19 cellular contexts compared by ENCODE assay signal in genomic region chr18:7677001-7677400, GRCh38.
DNase-seq lines count a peak whose midpoint lies in the region; ATAC-seq and TF ChIP-seq lines count a peak whose summit lies in the region.
"Had no signal": no experiment of that assay in that cellular context is flagged by ENCODE, and none has a peak within 500 bp of the region (broad histone marks: within the 10 kb centered on the region; RNA-seq: fewer than 3 reads in every experiment).

No MANE protein-coding gene starts in this region.

- BruUV-seq in Caco-2 (replicated peaks; lab: Mats Ljungman, UMichigan): no TSS peak

- DNase-seq in Caco-2 (no peak), SK-N-MC (ENCODE audit: low read depth, low spot score) (no peak), endothelial cell (ENCODE audit: low spot score) (no peak), psoas muscle (no peak), T-helper 17 cell (no peak), WERI-Rb-1 (no peak)
- DNase-seq: CD4-positive, CD25-positive, alpha-beta regulatory T cell; COR-L47; GDM1; Karpas-422; MG63; NCI-H1048; NCI-H1436; NCI-H1930; NCI-H526; SJCRH30 had no signal

- no peaks in the 10 kb centered on the region for H3K36me3 ChIP-seq in Caco-2 (ENCODE audit: control insufficient read depth, insufficient read depth, low read length)
- no peaks in the 10 kb centered on the region for H3K36me3 ChIP-seq in SK-N-MC (ENCODE audit: insufficient read depth, low read length)
- H3K36me3 ChIP-seq in psoas muscle (ENCODE audit: insufficient read depth in 1 of 2, low read depth in 1 of 2): no peaks in the 10 kb centered on the region
- H3K36me3 ChIP-seq in WERI-Rb-1: no peaks in the 10 kb centered on the region
- H3K36me3 ChIP-seq: HAP-1, MG63, SJCRH30 had no signal

- POLR2A ChIA-PET in Caco-2 (lab: Charles Lee): no interaction called here

- ATAC-seq in psoas muscle: peak in 3 of 4 donors; percentile 3 to 19 (median 11)
- ATAC-seq in T-helper 17 cell: no peak
- ATAC-seq in GM19035 (IDR thresholded peaks at IDR 0.05; ENCODE audit: unreplicated experiment): no peak

- CTCF ChIA-PET in Caco-2 (lab: Charles Lee): no interaction called here

- H3K9me3 ChIP-seq in Caco-2: no peaks in the 10 kb centered on the region
- H3K9me3 ChIP-seq in SK-N-MC (ENCODE audit: low read depth, low read length): no peaks in the 10 kb centered on the region
- H3K9me3 ChIP-seq in psoas muscle: no peaks in the 10 kb centered on the region
- no peaks in the 10 kb centered on the region for H3K9me3 ChIP-seq in T-helper 17 cell (ENCODE audit: control insufficient read depth, low read length, poor library complexity, severe bottlenecking)
- H3K9me3 ChIP-seq in WERI-Rb-1 (ENCODE audit: severe bottlenecking): no peaks in the 10 kb centered on the region
- H3K9me3 ChIP-seq: MG63, SJCRH30 had no signal

- TF ChIP-seq CTCF in Caco-2 (IDR thresholded peaks at IDR 0.05; ENCODE audit: insufficient read depth in 1 of 2, low read depth in 1 of 2, low read length in 1 of 2, severe bottlenecking in 1 of 2, unreplicated experiment in 1 of 2): no peak
- no peak for TF ChIP-seq CTCF in endothelial cell (IDR thresholded peaks at IDR 0.05; ENCODE audit: unreplicated experiment)
- TF ChIP-seq CTCF in psoas muscle (IDR thresholded peaks at IDR 0.05): no peak
- no peak for TF ChIP-seq CTCF in WERI-Rb-1 (IDR thresholded peaks at IDR 0.05; ENCODE audit: low read depth, low read length)

- intact Hi-C loops in Caco-2 (cut with micrococcal nuclease; ENCODE audit: unreplicated experiment) (no loop called here), psoas muscle (cut with DNase I) (no loop called here)

- peaks cover 9% of the 10 kb centered on the region for H3K4me1 Mint-ChIP-seq in Caco-2 (ENCODE audit: low read depth, unreplicated experiment)
- H3K4me1 Mint-ChIP-seq in endothelial cell (ENCODE audit: unreplicated experiment): peaks cover 42% of the 10 kb centered on the region
- H3K4me1 Mint-ChIP-seq in T-helper 17 cell: no peaks in the 10 kb centered on the region
- H3K4me1 Mint-ChIP-seq: B cell; CD4-positive, CD25-positive, alpha-beta regulatory T cell had no signal

- H3K4me1 ChIP-seq in Caco-2: 0 out of 2 replicates have a peak, but pooled peaks cover 9% of the 10 kb centered on the region
- H3K4me1 ChIP-seq in psoas muscle: peaks cover 60% of the 10 kb centered on the region
- H3K4me1 ChIP-seq: HAP-1, SJCRH30 had no signal

- no peaks in the 10 kb centered on the region for H3K27me3 ChIP-seq in Caco-2 (replicated peaks; ENCODE audit: control insufficient read depth, insufficient read depth, low read length)
- H3K27me3 ChIP-seq in psoas muscle (ENCODE audit: insufficient read depth in 3 of 3, low read length in 2 of 3): no peaks in the 10 kb centered on the region
- no peaks in the 10 kb centered on the region for H3K27me3 ChIP-seq in WERI-Rb-1 (ENCODE audit: insufficient read depth, low read depth, severe bottlenecking)
- H3K27me3 ChIP-seq: MG63, SJCRH30 had no signal

- H3K4me3 Mint-ChIP-seq in Caco-2 (ENCODE audit: unreplicated experiment) (no peak overlapping the region), endothelial cell (ENCODE audit: unreplicated experiment) (no peak overlapping the region), T-helper 17 cell (no peak overlapping the region)
- H3K4me3 Mint-ChIP-seq: B cell; CD4-positive, CD25-positive, alpha-beta regulatory T cell had no signal

- H3K27me3 Mint-ChIP-seq in Caco-2 (ENCODE audit: insufficient read depth, unreplicated experiment) (no peaks in the 10 kb centered on the region), endothelial cell (ENCODE audit: unreplicated experiment) (peaks cover 4% of the 10 kb centered on the region), T-helper 17 cell (no peaks in the 10 kb centered on the region)
- H3K27me3 Mint-ChIP-seq: B cell; CD4-positive, CD25-positive, alpha-beta regulatory T cell had no signal

- H3K4me3 ChIP-seq in Caco-2 (ENCODE audit: low read depth, low read length) (no peak overlapping the region), SK-N-MC (no peak overlapping the region), psoas muscle (no peak overlapping the region), WERI-Rb-1 (ENCODE audit: low read depth, low read length) (no peak overlapping the region)
- H3K4me3 ChIP-seq: HAP-1, MG63, SJCRH30 had no signal

- H3K36me3 Mint-ChIP-seq in Caco-2 (ENCODE audit: insufficient read depth, unreplicated experiment) (peaks cover 5% of the 10 kb centered on the region), endothelial cell (ENCODE audit: low read depth, unreplicated experiment) (no peaks in the 10 kb centered on the region), T-helper 17 cell (ENCODE audit: low read depth) (no peaks in the 10 kb centered on the region)
- H3K36me3 Mint-ChIP-seq: CD4-positive, CD25-positive, alpha-beta regulatory T cell had no signal

- H3K27ac Mint-ChIP-seq in Caco-2 (ENCODE audit: unreplicated experiment): peak overlapping the region; percentile 23
- peak overlapping the region; percentile 50 for H3K27ac Mint-ChIP-seq in endothelial cell (ENCODE audit: unreplicated experiment)
- no peak overlapping the region for H3K27ac Mint-ChIP-seq in T-helper 17 cell
- H3K27ac Mint-ChIP-seq: B cell; CD4-positive, CD25-positive, alpha-beta regulatory T cell had no signal

- H3K27ac ChIP-seq in SK-N-MC (peak overlapping the region; percentile 30; the same call in 1 of the 2 replicates), psoas muscle (peak overlapping the region; percentile 43), WERI-Rb-1 (no peak overlapping the region)
- H3K27ac ChIP-seq: SJCRH30 had no signal

- peak overlapping the region; percentile 30 for H3K9ac ChIP-seq in SK-N-MC (ENCODE audit: insufficient read length)

- no peaks in the 10 kb centered on the region for H3K9me3 Mint-ChIP-seq in Caco-2 (ENCODE audit: unreplicated experiment)
- H3K9me3 Mint-ChIP-seq in endothelial cell (ENCODE audit: unreplicated experiment): no peaks in the 10 kb centered on the region

- WGBS in psoas muscle, 3 donors: 31 to 55% (median 33%) methylated on average over 4 of the region's 4 CpGs

Comparison
In these comparisons a context has a peak if more than half of its experiments do, and no peak if none do; other contexts are left out.
1. ATAC-seq: peak in psoas muscle (3 of 4); none in T-helper 17 cell (single experiment) and GM19035 (single experiment).